In the genomic region with DNA sequence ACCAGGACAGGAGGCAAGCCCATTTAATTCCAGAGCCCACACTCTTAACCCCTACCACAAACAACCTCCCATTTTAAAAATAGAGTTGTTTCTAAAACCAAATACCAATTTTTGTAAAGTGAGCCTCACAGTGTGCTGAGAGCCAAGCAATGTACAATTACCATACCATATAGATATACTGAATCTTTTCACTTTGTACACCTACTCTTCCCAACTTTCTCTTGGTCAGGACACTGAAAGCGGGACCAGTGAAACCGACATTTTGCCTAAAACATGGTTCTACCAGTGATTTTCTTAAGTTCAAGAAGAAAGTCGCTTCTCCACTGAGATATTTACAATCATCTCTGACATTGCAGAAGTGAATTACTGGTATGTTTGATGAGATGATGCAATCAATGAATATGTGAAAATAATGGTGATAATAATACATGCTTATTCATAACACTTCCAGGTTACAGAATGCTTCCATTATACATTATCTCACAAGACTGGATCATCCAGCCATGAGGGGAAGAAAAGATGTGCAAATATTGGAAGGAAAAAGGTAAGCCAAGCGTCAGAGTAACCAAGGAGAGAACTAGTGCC, we compare ENCODE assay signal across 16 cellular contexts.
A peak's percentile ranks its signal among the peaks of the same experiment; 100 is the strongest.
DNase-seq lines count a peak whose midpoint lies in the region; ATAC-seq and TF ChIP-seq lines count a peak whose summit lies in the region.
"Had no signal": no experiment of that assay in that cellular context is flagged by ENCODE, and none has a peak within 500 bp of the region (broad histone marks: within the 10 kb centered on the region; RNA-seq: fewer than 3 reads in every experiment).

No MANE protein-coding gene starts in this region.

- POLR2A ChIA-PET in IMR-90 (lab: Charles Lee; ENCODE audit: unreplicated experiment): no interaction called here

- H3K9ac ChIP-seq in IMR-90 (ENCODE audit: low read depth, low read length): no peak overlapping the region

- dilution Hi-C loops in IMR-90 (cut with HindIII; ENCODE audit: low sequenced_read_pairs, unreplicated experiment): no loop called here

- WGBS in IMR-90 (ENCODE audit: extremely low coverage in 2 of 2, insufficient read length in 1 of 2), 2 experiments: 70% methylated on average over 2 of the region's 4 CpGs; no CpG with 5 or more reads in 1 of the 2 experiments
- WGBS in body of pancreas, 2 donors: 83 to 96% methylated on average over 4 of the region's 4 CpGs

- H3K36me3 ChIP-seq in IMR-90 (ENCODE audit: control insufficient read depth, insufficient read depth, low read length): no peaks in the 10 kb centered on the region
- no peaks in the 10 kb centered on the region for H3K36me3 ChIP-seq in body of pancreas (replicated peaks in 1 of 2; ENCODE audit: insufficient read depth in 1 of 2, low read depth in 2 of 2)
- no peaks in the 10 kb centered on the region for H3K36me3 ChIP-seq in gastrocnemius medialis
- H3K36me3 ChIP-seq: prostate gland, thoracic aorta had no signal

- no peak for ATAC-seq in activated T-cell treated with anti-CD3 and anti-CD28 coated beads, Interleukin-2, amount 50 U/mL, for 4 hours
- no peak for ATAC-seq in IMR-90 (ENCODE audit: low read depth)
- ATAC-seq in body of pancreas: no peak
- no peak for ATAC-seq in gastrocnemius medialis
- no peak for ATAC-seq in GM21447 (IDR thresholded peaks at IDR 0.05; ENCODE audit: unreplicated experiment)
- ATAC-seq: left cardiac atrium had no signal

- H2BK20ac ChIP-seq in IMR-90 (ENCODE audit: low read depth, low read length): no peak overlapping the region

- H3K27me3 ChIP-seq in IMR-90 (ENCODE audit: control insufficient read depth, insufficient read depth, low read length): no peaks in the 10 kb centered on the region
- no peaks in the 10 kb centered on the region for H3K27me3 ChIP-seq in body of pancreas
- H3K27me3 ChIP-seq in gastrocnemius medialis: no peaks in the 10 kb centered on the region

- no peaks in the 10 kb centered on the region for H3K9me1 ChIP-seq in IMR-90 (ENCODE audit: insufficient read depth, low read length)

- H3K4me1 Mint-ChIP-seq in activated T-cell treated with anti-CD3 and anti-CD28 coated beads, Interleukin-2, amount 50 U/mL, for 4 hours (ENCODE audit: low read depth): peaks cover 90% of the 10 kb centered on the region

- no peaks in the 10 kb centered on the region for H4K20me1 ChIP-seq in IMR-90 (ENCODE audit: insufficient read depth, low read length)

- H3K23ac ChIP-seq in IMR-90 (ENCODE audit: low read depth, low read length): peak overlapping the region; percentile 67; the same call in 1 of the 2 replicates

- H3K14ac ChIP-seq in IMR-90 (replicated peaks; ENCODE audit: low read depth, low read length): no peak overlapping the region

- no peak overlapping the region for H2AK5ac ChIP-seq in IMR-90 (ENCODE audit: low read depth, low read length)

- no peak overlapping the region for H3K27ac ChIP-seq in IMR-90 (ENCODE audit: insufficient read depth, low read length)
- peak overlapping the region in 3 of 4 donors; percentile 23 to 80 (median 70) for H3K27ac ChIP-seq in body of pancreas
- peak overlapping the region; percentile 53 to 77 (median 72) for H3K27ac ChIP-seq in gastrocnemius medialis
- H3K27ac ChIP-seq: prostate gland, SK-N-MC had no signal

- H3K4me2 ChIP-seq in IMR-90 (ENCODE audit: low read depth, low read length): no peak overlapping the region

- H3K4me3 ChIP-seq in IMR-90 (ENCODE audit: insufficient read depth, low read depth, low read length): no peak overlapping the region
- H3K4me3 ChIP-seq in body of pancreas: no peak overlapping the region
- no peak overlapping the region for H3K4me3 ChIP-seq in gastrocnemius medialis
- H3K4me3 ChIP-seq: prostate gland, SK-N-MC, thoracic aorta had no signal

- TF ChIP-seq CTCF in IMR-90 (conservative IDR thresholded peaks at IDR 0.05; ENCODE audit: low read depth, low read length) (no peak), body of pancreas (IDR thresholded peaks at IDR 0.05) (no peak), gastrocnemius medialis (IDR thresholded peaks at IDR 0.05 in 4 of 5, conservative IDR thresholded peaks at IDR 0.05 in 1 of 5) (no peak)

- H2BK5ac ChIP-seq in IMR-90 (ENCODE audit: low read depth, low read length, poor library complexity, severe bottlenecking): no peak overlapping the region

- no peak overlapping the region for H3K18ac ChIP-seq in IMR-90 (ENCODE audit: low read depth, low read length)

- H3K56ac ChIP-seq in IMR-90 (ENCODE audit: extremely low read depth, insufficient read depth, low read length): no peak overlapping the region

- CTCF ChIA-PET in IMR-90 (lab: Yijun Ruan, JAX): no interaction called here

- no peak overlapping the region for H2AK9ac ChIP-seq in IMR-90 (replicated peaks; ENCODE audit: low read depth, low read length, poor library complexity)

- H3K27me3 Mint-ChIP-seq in activated T-cell treated with anti-CD3 and anti-CD28 coated beads, Interleukin-2, amount 50 U/mL, for 4 hours (ENCODE audit: low read depth): no peaks in the 10 kb centered on the region
- H3K27me3 Mint-ChIP-seq: activated CD8-positive, alpha-beta memory T cell treated with anti-CD3 and anti-CD28 coated beads, Interleukin-2, amount 10 ng/mL, durations not matched to agents 7 days and 5 days; dendritic cell treated with granulocyte-macrophage colony-stimulating factor and Interleukin-4, amounts not matched to agents 40 ng/mL and 50 ng/mL, for 4 days had no signal

- in situ Hi-C loops in IMR-90 (cut with MboI; ENCODE audit: low sequenced_read_pairs): no loop called here
- in situ Hi-C loops in gastrocnemius medialis (cut with MboI; ENCODE audit: low sequenced_read_pairs in 4 of 4): no loop called here

- H2BK15ac ChIP-seq in IMR-90 (ENCODE audit: low read depth, low read length): 0 out of 3 replicates have a peak overlapping the region, but pooled peaks have one; percentile 21

- no TSS peak for BruUV-seq in IMR-90 (replicated peaks; lab: Mats Ljungman, UMichigan)

- H4K8ac ChIP-seq in IMR-90 (ENCODE audit: low read depth in 2 of 2, low read length in 2 of 2): no peak overlapping the region

- H2AFZ ChIP-seq in IMR-90 (replicated peaks; ENCODE audit: low read length, poor library complexity): no peak overlapping the region

- no peak for TF ChIP-seq RAD21 in IMR-90 (IDR thresholded peaks at IDR 0.05; ENCODE audit: low read length)

- no peak overlapping the region for H3K4ac ChIP-seq in IMR-90 (ENCODE audit: low read depth, low read length)

- H3K79me1 ChIP-seq in IMR-90 (ENCODE audit: low read depth in 1 of 2, low read length in 2 of 2): peaks cover 29 to 67% of the 10 kb centered on the region in 2 experiments

- H3K9me3 ChIP-seq in IMR-90 (ENCODE audit: control insufficient read depth, insufficient read depth, low read length) (no peaks in the 10 kb centered on the region), body of pancreas (no peaks in the 10 kb centered on the region), gastrocnemius medialis (no peaks in the 10 kb centered on the region)
- H3K9me3 ChIP-seq: prostate gland, thoracic aorta had no signal

- H3K4me1 ChIP-seq in IMR-90 (ENCODE audit: control insufficient read depth, insufficient read depth, low read length) (peaks cover 11% of the 10 kb centered on the region), body of pancreas (peaks cover 73% of the 10 kb centered on the region), gastrocnemius medialis (peaks cover 73 to 96% of the 10 kb centered on the region in 2 donors)
- H3K4me1 ChIP-seq: prostate gland had no signal

- H4K5ac ChIP-seq in IMR-90 (ENCODE audit: low read depth, low read length): no peak overlapping the region

- DNase-seq in activated T-cell treated with anti-CD3 and anti-CD28 coated beads, Interleukin-2, amount 50 U/mL, for 4 hours: no peak
- DNase-seq in activated T-cell treated with anti-CD3 and anti-CD28 coated beads, Interleukin-2, amount 50 U/mL, for 48 hours: no peak
- DNase-seq in IMR-90 (no peak), body of pancreas (no peak), gastrocnemius medialis (no peak), NCI-H1436 (lab: John Stamatoyannopoulos, UW) (no peak), cardiac septum (ENCODE audit: low spot score) (no peak)
- DNase-seq: activated CD8-positive, alpha-beta memory T cell treated with anti-CD3 and anti-CD28 coated beads, Interleukin-2, amount 10 ng/mL, durations not matched to agents 7 days and 5 days; amniotic stem cell; hypothalamus; left cardiac atrium had no signal

- H3K9me3 Mint-ChIP-seq in activated T-cell treated with anti-CD3 and anti-CD28 coated beads, Interleukin-2, amount 50 U/mL, for 4 hours: no peaks in the 10 kb centered on the region
- H3K9me3 Mint-ChIP-seq: dendritic cell treated with granulocyte-macrophage colony-stimulating factor and Interleukin-4, amounts not matched to agents 40 ng/mL and 50 ng/mL, for 4 days had no signal

- intact Hi-C loops in IMR-90 (cut with micrococcal nuclease): no loop called here
- intact Hi-C loops in body of pancreas (cut with DNase I): no loop called here
- intact Hi-C loops in gastrocnemius medialis (cut with DNase I; ENCODE audit: low total_unique reads): no loop called here
- intact Hi-C loops in cardiac septum (cut with DNase I): loop anchor here (2.0 kb wide), 1 partner anchor 24 kb away; no protein-coding TSS in a partner anchor

- no peak overlapping the region for H4K91ac ChIP-seq in IMR-90 (ENCODE audit: insufficient read depth, low read depth, low read length)

- H3K36me3 Mint-ChIP-seq in activated T-cell treated with anti-CD3 and anti-CD28 coated beads, Interleukin-2, amount 50 U/mL, for 4 hours (ENCODE audit: insufficient read depth): peaks cover 27% of the 10 kb centered on the region

- no peak overlapping the region for H2BK120ac ChIP-seq in IMR-90 (ENCODE audit: low read depth, low read length)

- TF ChIP-seq POLR2A in IMR-90 (IDR thresholded peaks at IDR 0.05; ENCODE audit: low read depth, low read length): no peak
- TF ChIP-seq POLR2A in body of pancreas (IDR thresholded peaks at IDR 0.05): no peak
- TF ChIP-seq POLR2A in gastrocnemius medialis (IDR thresholded peaks at IDR 0.05): no peak

- H3K4me3 Mint-ChIP-seq in activated T-cell treated with anti-CD3 and anti-CD28 coated beads, Interleukin-2, amount 50 U/mL, for 4 hours: peak overlapping the region; percentile 46
- H3K4me3 Mint-ChIP-seq: dendritic cell treated with granulocyte-macrophage colony-stimulating factor and Interleukin-4, amounts not matched to agents 40 ng/mL and 50 ng/mL, for 4 days had no signal

TF ChIP-seq in IMR-90, 13 proteins besides CTCF, POLR2A, EP300 and RAD21:
- TF ChIP-seq CEBPB (IDR thresholded peaks at IDR 0.05; ENCODE audit: low read depth, low read length) (peak; percentile 92), RFX5 (IDR thresholded peaks at IDR 0.05; ENCODE audit: low read depth, low read length) (no peak)
